ENCODE assay signal across 8 cellular contexts in the genomic region with DNA sequence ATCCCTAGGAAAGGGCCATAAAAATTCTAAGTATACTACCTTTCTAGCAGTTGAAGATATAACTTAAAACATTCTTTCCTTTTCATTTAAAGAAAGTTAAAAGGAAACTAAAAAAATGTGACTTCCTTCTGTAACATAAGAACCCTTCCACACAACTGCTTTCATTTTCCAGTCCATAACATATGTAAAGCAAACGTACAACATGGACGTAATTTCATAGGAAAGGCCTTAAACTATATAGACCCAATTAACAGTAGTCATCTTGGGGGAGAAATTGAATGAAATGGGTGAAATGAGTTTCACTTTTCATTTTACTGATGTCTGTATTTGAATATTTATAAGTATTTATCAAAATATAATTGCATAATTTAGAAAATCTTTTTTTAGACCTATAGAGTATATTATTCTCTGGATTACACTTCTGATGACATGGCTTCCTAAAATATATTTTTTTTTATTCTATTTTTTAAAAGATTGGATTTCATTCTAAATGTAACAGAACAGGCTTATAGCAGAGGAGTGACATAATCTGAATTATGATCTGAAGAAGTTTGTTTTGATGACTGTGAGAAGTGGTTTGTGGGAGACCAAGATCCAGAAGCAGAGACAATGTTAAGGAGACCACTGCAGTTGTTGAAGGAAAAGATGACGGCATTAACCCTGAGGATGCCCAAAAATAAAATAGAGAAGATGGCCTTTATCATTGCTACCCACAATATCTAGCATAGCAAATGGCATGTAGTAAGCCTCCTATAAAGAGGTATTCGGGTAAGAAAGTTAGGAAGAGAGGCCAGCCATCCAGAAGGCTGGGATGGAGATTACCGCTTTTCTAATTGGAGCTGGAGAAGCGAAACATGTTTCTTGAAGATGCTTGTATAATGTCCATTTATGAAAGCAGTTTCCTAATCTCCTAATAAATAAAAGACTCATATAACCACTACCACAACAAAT.
A peak's percentile ranks its signal among the peaks of the same experiment; 100 is the strongest.
DNase-seq lines count a peak whose midpoint lies in the region; ATAC-seq and TF ChIP-seq lines count a peak whose summit lies in the region.
"Had no signal": no experiment of that assay in that cellular context is flagged by ENCODE, and none has a peak within 500 bp of the region (broad histone marks: within the 10 kb centered on the region; RNA-seq: fewer than 3 reads in every experiment).

No MANE protein-coding gene starts in this region.

- intact Hi-C loops in breast epithelium (cut with DNase I; ENCODE audit: low total_unique reads): no loop called here

- no peaks in the 10 kb centered on the region for H3K36me3 ChIP-seq in breast epithelium
- H3K36me3 ChIP-seq: Peyer's patch had no signal

- H3K4me1 Mint-ChIP-seq in T-cell (peaks cover 27 to 31% (median 29%) of the 10 kb centered on the region in 3 donors), osteocyte (ENCODE audit: unreplicated experiment) (peaks cover 34% of the 10 kb centered on the region)

- no peaks in the 10 kb centered on the region for H3K27me3 ChIP-seq in breast epithelium
- H3K27me3 ChIP-seq: Peyer's patch had no signal

- DNase-seq in T-cell: no peak
- no peak for DNase-seq in osteocyte (ENCODE audit: extremely low spot score, unreplicated experiment)
- DNase-seq in HuH-7.5 (ENCODE audit: low spot score): no peak
- DNase-seq in breast epithelium (ENCODE audit: low spot score in 2 of 2): no peak
- DNase-seq in cortex of kidney (lab: John Stamatoyannopoulos, UW): no peak
- DNase-seq: Peyer's patch had no signal

- CTCF ChIA-PET in T-cell (lab: Charles Lee): interaction anchor here (0.6 to 2.0 kb wide), 5 partner anchors 10 to 1517 kb away, joined by 3 to 7 read pairs (median 3); no protein-coding TSS in a partner anchor

- ATAC-seq in GM19324 (IDR thresholded peaks at IDR 0.05; ENCODE audit: low FRiP score, unreplicated experiment) (peak; percentile 56), HG02763 (IDR thresholded peaks at IDR 0.05; ENCODE audit: unreplicated experiment) (peak; percentile 50), T-cell (replicated peaks in 1 of 4) (peak; percentile 53 to 82 (median 60))

- no peaks in the 10 kb centered on the region for H3K9me3 ChIP-seq in breast epithelium
- H3K9me3 ChIP-seq: Peyer's patch had no signal

- H3K4me3 Mint-ChIP-seq in T-cell: peak overlapping the region; percentile 68 to 73 (median 73)
- H3K4me3 Mint-ChIP-seq in osteocyte (ENCODE audit: unreplicated experiment): peak overlapping the region; percentile 15

- H3K4me1 ChIP-seq in breast epithelium: no peaks in the 10 kb centered on the region

- peaks cover 7 to 16% (median 10%) of the 10 kb centered on the region in 3 donors for H3K9me3 Mint-ChIP-seq in T-cell
- H3K9me3 Mint-ChIP-seq in osteocyte (ENCODE audit: unreplicated experiment): no peaks in the 10 kb centered on the region

- no peak overlapping the region for H3K27ac ChIP-seq in breast epithelium
- H3K27ac ChIP-seq: Peyer's patch had no signal

- H3K27ac Mint-ChIP-seq in T-cell (peak overlapping the region; percentile 80 to 87), osteocyte (ENCODE audit: unreplicated experiment) (peak overlapping the region; percentile 77)

- H3K36me3 Mint-ChIP-seq in T-cell: no peaks in the 10 kb centered on the region
- peaks cover 11% of the 10 kb centered on the region for H3K36me3 Mint-ChIP-seq in osteocyte (ENCODE audit: unreplicated experiment)

- H3K27me3 Mint-ChIP-seq in T-cell (no peaks in the 10 kb centered on the region), osteocyte (ENCODE audit: unreplicated experiment) (no peaks in the 10 kb centered on the region)

- POLR2A ChIA-PET in T-cell (lab: Charles Lee): interaction anchor here (0.9 to 1.0 kb wide), 2 partner anchors 9 to 104 kb away, joined by 3 read pairs; no protein-coding TSS in a partner anchor

- no peak for TF ChIP-seq POLR2A in breast epithelium (IDR thresholded peaks at IDR 0.05)

- TF ChIP-seq CTCF in osteocyte (IDR thresholded peaks at IDR 0.05) (no peak), breast epithelium (IDR thresholded peaks at IDR 0.05) (no peak)

- peak overlapping the region in 1 of 3 donors; percentile 12 for H3K4me3 ChIP-seq in breast epithelium
- H3K4me3 ChIP-seq: Peyer's patch had no signal
